Comparison of ENCODE assay signal across 20 cellular contexts in the genomic region with DNA sequence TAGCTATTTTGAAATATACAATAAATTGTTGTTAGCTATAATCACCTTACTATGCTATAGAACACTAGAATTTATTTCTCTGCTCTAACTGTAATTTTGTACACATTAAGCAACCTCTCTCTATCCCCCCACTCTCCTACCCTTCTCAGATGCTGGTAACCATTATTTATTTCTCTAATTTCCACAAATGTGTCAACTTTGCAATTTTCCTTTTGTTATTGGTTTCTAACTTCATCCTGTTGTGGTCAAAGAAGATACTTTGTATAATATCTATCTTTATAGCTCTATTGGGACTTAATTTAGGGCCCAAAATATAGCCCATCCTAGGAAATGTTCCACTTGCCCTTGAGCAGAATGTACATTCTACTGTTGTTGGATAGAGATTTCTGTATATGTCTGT.
"Had no signal": no experiment of that assay in that cellular context is flagged by ENCODE, and none has a peak within 500 bp of the region (broad histone marks: within the 10 kb centered on the region; RNA-seq: fewer than 3 reads in every experiment).

No MANE protein-coding gene starts in this region.

- H3K4me3 ChIP-seq: SJSA1, SK-N-MC had no signal

- H3K36me3 ChIP-seq: SJSA1 had no signal

- DNase-seq: Kasumi-1, NCI-H1092 treated with DMSO at 0.1 percent for 48 hours, NCI-H1436, NCI-H187, NCI-H2029, NCI-H2081 treated with DMSO at 0.1 percent for 48 hours, NCI-H2171, NCI-H226, NCI-H446, NCI-H510A, NCI-H524 treated with DMSO at 0.1 percent for 48 hours, NCI-H69, NCI-H774, Right ventricle myocardium superior, RPMI8226, SIG-M5 had no signal

- H3K9me3 ChIP-seq: SJSA1 had no signal

- H3K27ac ChIP-seq: KMS-11, SJSA1, SK-N-MC had no signal

- H3K4me2 ChIP-seq: KMS-11 had no signal

- H3K27me3 ChIP-seq: SJSA1 had no signal

- FAIRE-seq: RCC 7860 had no signal

- H3K4me1 ChIP-seq: SJSA1 had no signal

- H3K9ac ChIP-seq: KMS-11 had no signal
